ENCODE assay signal across 31 cellular contexts in the genomic region with DNA sequence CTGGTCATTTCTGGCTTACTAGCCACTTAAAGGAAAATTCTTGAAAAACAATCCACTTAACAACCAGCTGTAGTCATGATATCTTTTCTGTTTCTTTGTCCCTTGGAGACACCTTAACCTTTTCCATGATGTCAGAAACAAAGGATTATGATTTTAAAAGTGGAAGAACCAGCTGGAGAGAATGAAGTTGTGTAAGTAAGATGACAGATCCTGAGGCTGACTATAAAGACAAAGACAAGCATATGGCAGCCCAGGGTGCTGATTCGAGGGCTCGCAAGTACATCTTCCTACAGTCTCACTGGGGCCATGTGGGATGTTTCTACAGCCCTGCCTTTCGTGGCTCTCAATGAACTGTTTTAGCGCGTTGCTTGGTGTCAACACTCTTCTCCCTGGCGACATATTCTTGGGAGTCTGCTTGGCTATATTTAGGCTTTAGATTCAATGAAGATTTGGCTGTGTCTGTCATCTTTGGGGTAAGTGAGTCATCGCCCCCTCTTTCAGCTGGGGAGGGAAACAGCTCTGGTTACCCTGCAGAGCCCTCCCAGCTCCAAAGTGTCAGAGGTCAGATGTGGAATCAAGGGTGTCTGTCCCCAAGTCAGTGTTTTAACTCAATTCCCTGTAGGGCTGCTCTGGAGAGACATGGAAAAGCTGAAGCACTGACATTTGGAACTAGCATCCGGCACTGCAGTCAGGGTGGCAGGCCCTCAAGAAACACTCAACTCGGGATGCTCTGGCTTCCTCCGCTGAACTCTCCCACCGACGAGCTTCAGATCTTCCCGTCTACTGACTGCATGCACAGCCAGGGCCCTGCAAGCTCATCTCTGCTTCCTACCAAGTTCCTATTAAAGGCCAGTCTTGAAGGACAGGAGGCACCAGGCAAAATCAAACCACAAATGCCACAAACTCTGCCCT.
A peak's percentile ranks its signal among the peaks of the same experiment; 100 is the strongest.
DNase-seq lines count a peak whose midpoint lies in the region; ATAC-seq, FAIRE-seq and TF ChIP-seq lines count a peak whose summit lies in the region.
"Had no signal": no experiment of that assay in that cellular context is flagged by ENCODE, and none has a peak within 500 bp of the region (broad histone marks: within the 10 kb centered on the region; RNA-seq: fewer than 3 reads in every experiment).

No MANE protein-coding gene starts in this region.

- POLR2A ChIA-PET in endothelial cell of umbilical vein (lab: Charles Lee), result no interaction called here

- no peaks in the 10 kb centered on the region for H3K9me3 ChIP-seq in endothelial cell of umbilical vein (replicated peaks; ENCODE audit: control insufficient read depth, insufficient read depth, low read length)
- H3K9me3 ChIP-seq in upper lobe of right lung, result no peaks in the 10 kb centered on the region
- no peaks in the 10 kb centered on the region for H3K9me3 ChIP-seq in ovary
- H3K9me3 ChIP-seq: A549, testis had no signal

- ATAC-seq in Right ventricle myocardium inferior (peak; percentile 78), left ventricle myocardium superior (peak; percentile 76), upper lobe of right lung (no peak)
- ATAC-seq: A549; activated CD8-positive, alpha-beta T cell treated with anti-CD3 and anti-CD28 coated beads, Interleukin-2, amount 10 ng/mL, durations not matched to agents 7 days and 5 days; GM23338; naive thymus-derived CD4-positive, alpha-beta T cell had no signal

- H3K4me3 ChIP-seq in endothelial cell of umbilical vein (replicated peaks in 1 of 3; ENCODE audit: insufficient read depth in 1 of 3, low read depth in 1 of 3, low read length in 3 of 3), result no peak overlapping the region
- H3K4me3 ChIP-seq in upper lobe of right lung, result no peak overlapping the region
- no peak overlapping the region for H3K4me3 ChIP-seq in ovary
- H3K4me3 ChIP-seq: A549, GM23338, PC-9, testis had no signal

- no peaks in the 10 kb centered on the region for H3K79me2 ChIP-seq in endothelial cell of umbilical vein (ENCODE audit: control insufficient read depth, insufficient read depth, low read length)

- dilution Hi-C loops in endothelial cell of umbilical vein (cut with MboI; ENCODE audit: extremely low pct_ligation_motif_present, low sequenced_read_pairs), result no loop called here

- intact Hi-C loops in Right ventricle myocardium inferior (cut with DNase I), result loop anchor here (2.0 kb wide), 1 partner anchor 112 kb away; no protein-coding TSS in a partner anchor
- intact Hi-C loops in cardiac septum (cut with DNase I), result loop anchor here (5.0 kb wide), 1 partner anchor 107 kb away; no protein-coding TSS in a partner anchor
- intact Hi-C loops in endothelial cell of umbilical vein (cut with micrococcal nuclease), result no loop called here
- intact Hi-C loops in left ventricle myocardium superior (cut with micrococcal nuclease), result no loop called here
- intact Hi-C loops in upper lobe of right lung (cut with DNase I), result no loop called here
- intact Hi-C loops in ovary (cut with DNase I), result no loop called here

- no peak for TF ChIP-seq EP300 in ovary (IDR thresholded peaks at IDR 0.05)

- no peaks in the 10 kb centered on the region for H3K9me1 ChIP-seq in endothelial cell of umbilical vein (replicated peaks; ENCODE audit: control insufficient read depth, extremely low read depth, insufficient read depth, low read length)

- H3K36me3 ChIP-seq in endothelial cell of umbilical vein (ENCODE audit: control insufficient read depth in 2 of 2, extremely low read depth in 1 of 2, insufficient read depth in 2 of 2, low read length in 2 of 2) (no peaks in the 10 kb centered on the region), upper lobe of right lung (no peaks in the 10 kb centered on the region), ovary (no peaks in the 10 kb centered on the region)
- H3K36me3 ChIP-seq: brain microvascular endothelial cell, WERI-Rb-1 had no signal

- DNase-seq in Right ventricle myocardium inferior (ENCODE audit: missing footprints) (no peak), cardiac septum (ENCODE audit: low spot score) (no peak), endothelial cell of umbilical vein (ENCODE audit: low read depth, low spot score) (no peak), left ventricle myocardium superior (no peak), upper lobe of right lung (no peak), iPS-NIHi7 (ENCODE audit: extremely low spot score) (no peak), ovary (no peak), RCC 7860 (ENCODE audit: low spot score) (no peak)
- DNase-seq: activated CD4-positive, alpha-beta T cell treated with anti-CD3 and anti-CD28 coated beads for 4 hours; activated CD8-positive, alpha-beta T cell treated with anti-CD3 and anti-CD28 coated beads, Interleukin-2, amount 10 ng/mL, durations not matched to agents 7 days and 5 days; activated naive CD4-positive, alpha-beta T cell treated with anti-CD3 and anti-CD28 coated beads, Interleukin-2, amount 50 U/mL, for 16 hours; brain microvascular endothelial cell; CD4-positive, CD25-positive, alpha-beta regulatory T cell; DND-41; IMR-90; islet precursor cell; midbrain; naive thymus-derived CD4-positive, alpha-beta T cell; NCI-H1105 treated with DMSO at 0.1 percent for 48 hours; NCI-H1930; NCI-H526 treated with DMSO at 0.1 percent for 48 hours; PC-9; SIG-M5; small intestine; stimulated activated naive CD4-positive, alpha-beta T cell; SW 1271; testis; WERI-Rb-1 had no signal

- H3K27ac ChIP-seq in endothelial cell of umbilical vein (ENCODE audit: insufficient read depth, low read depth, low read length) (no peak overlapping the region), upper lobe of right lung (no peak overlapping the region), ovary (no peak overlapping the region)
- H3K27ac ChIP-seq: A549, brain microvascular endothelial cell, PC-9, testis, WERI-Rb-1 had no signal

- CTCF ChIA-PET in endothelial cell of umbilical vein (lab: Charles Lee), result no interaction called here

- H2AFZ ChIP-seq in endothelial cell of umbilical vein (ENCODE audit: low read depth, low read length), result no peak overlapping the region
- H2AFZ ChIP-seq: GM23338, PC-9 had no signal

- H3K9ac ChIP-seq in endothelial cell of umbilical vein (replicated peaks; ENCODE audit: extremely low read depth, insufficient read depth, low read length), result no peak overlapping the region

- TF ChIP-seq CTCF in endothelial cell of umbilical vein (IDR thresholded peaks at IDR 0.05; ENCODE audit: extremely low read depth in 1 of 2, insufficient read depth in 1 of 2, low read depth in 1 of 2, low read length in 2 of 2) (no peak), upper lobe of right lung (IDR thresholded peaks at IDR 0.05) (no peak), ovary (IDR thresholded peaks at IDR 0.05) (no peak)

- WGBS in ovary, 3 donors, result 92 to 95% (median 92%) methylated on average over 13 of the region's 13 CpGs

- TF ChIP-seq POLR2A in endothelial cell of umbilical vein (IDR thresholded peaks at IDR 0.05; ENCODE audit: low read depth, low read length) (no peak), ovary (IDR thresholded peaks at IDR 0.05) (no peak)

- FAIRE-seq in endothelial cell of umbilical vein (lab: Jason Lieb, UNC) (peak; percentile 49), RCC 7860 (lab: Jason Lieb, UNC) (no peak)
- FAIRE-seq: A549, D721Med, small intestine had no signal

- no peaks in the 10 kb centered on the region for H3K27me3 ChIP-seq in endothelial cell of umbilical vein (ENCODE audit: control insufficient read depth in 2 of 2, insufficient read depth in 2 of 2, low read length in 2 of 2)
- H3K27me3 ChIP-seq in upper lobe of right lung, result no peaks in the 10 kb centered on the region
- H3K27me3 ChIP-seq in ovary, result no peaks in the 10 kb centered on the region
- H3K27me3 ChIP-seq: brain microvascular endothelial cell, testis had no signal

- H3K4me2 ChIP-seq in endothelial cell of umbilical vein (ENCODE audit: insufficient read depth, low read length), result no peak overlapping the region
- H3K4me2 ChIP-seq: A549, GM23338, PC-9 had no signal

- H3K4me1 ChIP-seq in endothelial cell of umbilical vein (ENCODE audit: control insufficient read depth, extremely low read depth, insufficient read depth, low read length) (no peaks in the 10 kb centered on the region), upper lobe of right lung (no peaks in the 10 kb centered on the region), ovary (ENCODE audit: insufficient read depth) (no peaks in the 10 kb centered on the region)
- H3K4me1 ChIP-seq: A549 had no signal

- no peaks in the 10 kb centered on the region for H4K20me1 ChIP-seq in endothelial cell of umbilical vein (replicated peaks; ENCODE audit: control insufficient read depth, extremely low read depth, insufficient read depth, low read length)

- BruUV-seq in endothelial cell of umbilical vein (replicated peaks; lab: Mats Ljungman, UMichigan), result no TSS peak

TF ChIP-seq in endothelial cell of umbilical vein, 7 proteins besides CTCF, POLR2A, EP300 and RAD21:
- TF ChIP-seq JUN (IDR thresholded peaks at IDR 0.05; ENCODE audit: borderline replicate concordance, insufficient read depth, insufficient read length, low read depth) (no peak), GATA2 (IDR thresholded peaks at IDR 0.05; ENCODE audit: insufficient read depth, insufficient read length, low read depth, low read length) (no peak), EZH2 (IDR thresholded peaks at IDR 0.05; ENCODE audit: borderline replicate concordance, low read depth, low read length, severe bottlenecking) (no peak), POLR2AphosphoS5 (IDR thresholded peaks at IDR 0.05; ENCODE audit: insufficient read depth, low read depth, low read length) (no peak), FOS (IDR thresholded peaks at IDR 0.05; ENCODE audit: borderline replicate concordance, insufficient read depth, low read length) (no peak)

Comparison
In these comparisons a context has a peak if more than half of its experiments do, and no peak if none do; other contexts are left out.
1. intact Hi-C loops: an anchor here in Right ventricle myocardium inferior (2.0 kb wide) and cardiac septum (5.0 kb wide); none called in endothelial cell of umbilical vein, left ventricle myocardium superior, upper lobe of right lung and ovary.